ENCODE assay signal across 18 cellular contexts in genomic region chr3:143298380-143298779, GRCh38.
"Had no signal": no experiment of that assay in that cellular context is flagged by ENCODE, and none has a peak within 500 bp of the region (broad histone marks: within the 10 kb centered on the region; RNA-seq: fewer than 3 reads in every experiment).

No MANE protein-coding gene starts in this region.

- DNase-seq: activated CD4-positive, alpha-beta T cell treated with anti-CD3 and anti-CD28 coated beads, Interleukin-2, amount 50 U/mL, for 48 hours; activated naive CD4-positive, alpha-beta T cell treated with anti-CD3 and anti-CD28 coated beads, Interleukin-2, amount 50 U/mL, for 16 hours; activated T-cell treated with anti-CD3 and anti-CD28 coated beads, Interleukin-2, amount 50 U/mL, for 1 hour; amniotic stem cell; caudate nucleus; erythroblast; kidney; left lung; mammary epithelial cell; naive thymus-derived CD8-positive, alpha-beta T cell; nucleus accumbens; stimulated activated CD4-positive, alpha-beta T cell treated with anti-CD3 and anti-CD28 coated beads, Interleukin-15, amount 100 ng/mL, for 24 hours; stimulated activated CD4-positive, alpha-beta T cell treated with anti-CD3 and anti-CD28 coated beads, Interleukin-4, amount 100 ng/mL, for 24 hours; stimulated activated naive CD4-positive, alpha-beta T cell; T-cell; T-helper 9 cell; transverse colon had no signal

- H3K4me3 Mint-ChIP-seq: T-cell had no signal

- ATAC-seq: left lung; naive thymus-derived CD8-positive, alpha-beta T cell; T-cell had no signal

- H3K27ac ChIP-seq: left lung, transverse colon, VCaP had no signal

- H3K27me3 Mint-ChIP-seq: naive thymus-derived CD8-positive, alpha-beta T cell; T-cell had no signal

- H3K9me3 ChIP-seq: left lung, transverse colon had no signal

- H3K4me1 ChIP-seq: transverse colon had no signal

- H3K9me3 Mint-ChIP-seq: naive thymus-derived CD8-positive, alpha-beta T cell; T-cell had no signal

- H3K27me3 ChIP-seq: left lung, transverse colon had no signal

- H3K4me3 ChIP-seq: left lung, transverse colon had no signal

- H3K27ac Mint-ChIP-seq: T-cell had no signal

- H3K36me3 ChIP-seq: left lung, transverse colon had no signal
